Comparison of ENCODE assay signal across 9 cellular contexts in the genomic region with DNA sequence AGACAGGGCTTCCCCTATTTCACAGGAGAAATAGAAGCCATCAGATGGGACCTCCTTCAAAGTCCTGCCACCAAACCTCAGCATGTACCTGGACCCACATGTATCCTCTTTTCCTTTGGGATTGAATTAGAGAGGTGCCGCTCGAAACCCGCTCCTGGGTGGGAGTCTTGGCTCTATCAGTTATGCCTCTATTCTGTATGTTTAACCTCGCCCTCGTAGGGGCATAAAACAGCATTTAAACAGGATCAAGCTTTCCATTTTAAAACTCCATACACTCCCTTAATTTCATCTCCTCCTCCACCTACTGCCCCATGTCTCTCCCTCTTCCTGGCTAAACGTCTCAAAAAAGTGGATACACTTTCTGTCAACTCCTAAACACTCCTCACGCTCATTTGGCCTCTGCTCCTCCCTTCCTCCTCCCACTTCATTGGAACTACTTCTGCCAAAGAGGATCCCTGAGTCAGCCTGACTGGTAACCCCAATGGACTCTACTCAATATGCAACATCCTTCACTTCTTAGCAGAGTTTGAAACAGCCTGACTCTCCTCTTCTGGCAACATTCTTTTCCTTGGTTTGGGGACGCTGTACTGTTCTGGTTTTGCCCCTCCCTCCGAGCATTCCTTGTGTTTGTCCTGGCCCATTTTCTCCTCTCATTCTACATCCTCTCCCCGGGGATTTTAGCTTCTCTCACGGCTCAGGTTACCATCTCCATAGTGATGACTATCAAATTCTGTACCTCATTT. TPM values are rescaled to one million over a fixed set of nuclear protein-coding genes. Genes with fewer than 3 reads are reported as not detected.
DNase-seq lines count a peak whose midpoint lies in the region; TF ChIP-seq lines count a peak whose summit lies in the region.
"Had no signal": no experiment of that assay in that cellular context is flagged by ENCODE, and none has a peak within 500 bp of the region (broad histone marks: within the 10 kb centered on the region; RNA-seq: fewer than 3 reads in every experiment).

No MANE protein-coding gene starts in this region.

- peaks cover 37% of the 10 kb centered on the region for H3K4me1 Mint-ChIP-seq in osteocyte (ENCODE audit: unreplicated experiment)

- peak overlapping the region; percentile 46 for H3K4me3 Mint-ChIP-seq in osteocyte (ENCODE audit: unreplicated experiment)

- TF ChIP-seq CTCF in GM10266 (IDR thresholded peaks at IDR 0.05; ENCODE audit: control insufficient read depth, insufficient read depth, low read depth, missing control alignments) (no peak), foreskin fibroblast (IDR thresholded peaks at IDR 0.05; ENCODE audit: low read depth, low read length) (no peak), osteocyte (IDR thresholded peaks at IDR 0.05) (no peak)

- H3K27me3 Mint-ChIP-seq in osteocyte (ENCODE audit: unreplicated experiment): no peaks in the 10 kb centered on the region

- H3K27ac Mint-ChIP-seq in osteocyte (ENCODE audit: unreplicated experiment): peak overlapping the region; percentile 90

- H3K9me3 Mint-ChIP-seq in osteocyte (ENCODE audit: unreplicated experiment): no peaks in the 10 kb centered on the region

- H3K4me3 ChIP-seq in foreskin fibroblast (ENCODE audit: low read depth in 1 of 2, low read length in 2 of 2): no peak overlapping the region

- peaks cover 30% of the 10 kb centered on the region for H3K36me3 Mint-ChIP-seq in osteocyte (ENCODE audit: unreplicated experiment)

- DNase-seq in GM10266 (ENCODE audit: extremely low spot score) (peak; percentile 43), SK-N-DZ (ENCODE audit: low spot score) (peak; percentile 42), foreskin fibroblast (peak; percentile 94 to 96), osteocyte (ENCODE audit: extremely low spot score, unreplicated experiment) (no peak), germinal center (ENCODE audit: low spot score) (no peak), GOT3 (lab: John Stamatoyannopoulos, UW) (no peak)
- DNase-seq in stimulated activated CD4-positive, alpha-beta T cell treated with anti-CD3 and anti-CD28 coated beads, Interleukin-4, amount 100 ng/mL, for 24 hours: no peak
- no peak for DNase-seq in stimulated activated CD4-positive, alpha-beta T cell treated with anti-CD3 and anti-CD28 coated beads, Interleukin-4, amount 100 ng/mL, for 1 hour
- DNase-seq: activated CD8-positive, alpha-beta memory T cell treated with anti-CD3 and anti-CD28 coated beads, Interleukin-2, amount 50 U/mL, for 48 hours had no signal

RNA-seq across cellular contexts. Expression of gene MUC20, which starts 23.0 kb away (rescaled TPM):
- polyA plus RNA-seq in SK-N-DZ (2014; cell fraction: cytosol; rRNA removed): 0.54 TPM in 1 of 2 replicates, not detected in the other
- polyA plus RNA-seq in SK-N-DZ (2014; cell fraction: nucleus; rRNA removed): 0.65 and 1.1 TPM in 2 replicates
- 6.2 and 7.6 TPM in 2 replicates for total RNA-seq in osteocyte

Comparison
In these comparisons a context has a peak if more than half of its experiments do, and no peak if none do; other contexts are left out.
1. DNase-seq: peak in GM10266 (single experiment), SK-N-DZ (single experiment) and foreskin fibroblast (2 of 2); none in osteocyte (single experiment), germinal center (single experiment), stimulated activated CD4-positive, alpha-beta T cell treated with anti-CD3 and anti-CD28 coated beads, Interleukin-4, amount 100 ng/mL, for 24 hours (single experiment), stimulated activated CD4-positive, alpha-beta T cell treated with anti-CD3 and anti-CD28 coated beads, Interleukin-4, amount 100 ng/mL, for 1 hour (single experiment) and GOT3 (single experiment).